Comparison of ENCODE assay signal across 28 cellular contexts in the genomic region with DNA sequence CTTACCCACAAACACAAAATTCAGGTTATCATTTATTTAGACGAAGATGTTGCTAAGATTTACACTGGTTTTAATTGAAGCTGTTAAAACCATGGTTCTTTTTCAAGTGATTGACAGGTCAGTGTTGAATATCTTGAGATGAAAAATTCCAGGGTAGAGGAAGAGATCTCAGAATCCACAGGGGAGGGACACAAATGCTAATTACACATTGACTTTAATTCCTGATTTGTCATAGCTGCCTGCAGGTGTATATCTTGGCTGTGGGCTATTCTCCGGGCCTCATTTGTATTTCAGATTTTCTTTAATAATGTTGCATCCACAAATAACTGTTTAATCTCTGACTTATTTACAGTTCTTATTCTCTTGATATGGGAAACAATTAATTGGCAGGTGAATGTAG.
"Had no signal": no experiment of that assay in that cellular context is flagged by ENCODE, and none has a peak within 500 bp of the region (broad histone marks: within the 10 kb centered on the region; RNA-seq: fewer than 3 reads in every experiment).

No MANE protein-coding gene starts in this region.

- H3K27me3 Mint-ChIP-seq: activated B cell treated with CpG ODN at 0.5 μM for 24 hours; activated CD8-positive, alpha-beta T cell treated with anti-CD3 and anti-CD28 coated beads for 36 hours; activated naive CD8-positive, alpha-beta T cell; activated T-helper 17 cell treated with anti-CD3 and anti-CD28 coated beads, Interleukin-2, amount 50 U/mL, for 72 hours; central memory CD8-positive, alpha-beta T cell had no signal

- H3K27ac ChIP-seq: brain microvascular endothelial cell, colonic mucosa, esophagus muscularis mucosa, foreskin keratinocyte, gastrocnemius medialis, heart right ventricle, VCaP had no signal

- ATAC-seq: activated CD4-positive, CD25-positive, alpha-beta regulatory T cell treated with anti-CD3 and anti-CD28 coated beads, Interleukin-2, amount 50 U/mL, for 24 hours; activated CD8-positive, alpha-beta T cell treated with anti-CD3 and anti-CD28 coated beads for 36 hours; activated T-cell treated with anti-CD3 and anti-CD28 coated beads, Interleukin-2, amount 50 U/mL, for 4 hours; activated T-helper 17 cell treated with anti-CD3 and anti-CD28 coated beads, Interleukin-2, amount 50 U/mL, for 72 hours; foreskin keratinocyte; gastrocnemius medialis; heart right ventricle had no signal

- DNase-seq: activated B cell treated with CpG ODN at 0.5 μM for 24 hours; activated CD4-positive, alpha-beta T cell treated with anti-CD3 and anti-CD28 coated beads for 48 hours; activated CD4-positive, alpha-beta T cell treated with anti-CD3 and anti-CD28 coated beads, Interleukin-2, amount 50 U/mL, for 1 hour; activated CD4-positive, alpha-beta T cell treated with anti-CD3 and anti-CD28 coated beads, Interleukin-2, amount 50 U/mL, for 48 hours; activated CD8-positive, alpha-beta memory T cell treated with anti-CD3 and anti-CD28 coated beads for 24 hours; activated CD8-positive, alpha-beta T cell treated with anti-CD3 and anti-CD28 coated beads for 36 hours; activated effector memory CD4-positive, alpha-beta T cell treated with Interleukin-2 at 50 U/mL for 16 hours; activated gamma-delta T cell treated with Interleukin-2 at 50 U/mL for 16 hours; activated naive CD4-positive, alpha-beta T cell treated with anti-CD3 and anti-CD28 coated beads, Interleukin-2, amount 50 U/mL, for 16 hours; activated naive CD4-positive, alpha-beta T cell treated with Interleukin-2 at 50 U/mL for 16 hours; activated T-cell treated with anti-CD3 and anti-CD28 coated beads, Interleukin-2, amount 50 U/mL, for 4 hours; amniotic stem cell; anterior cingulate cortex; brain microvascular endothelial cell; colonic mucosa; dorsolateral prefrontal cortex; effector memory CD4-positive, alpha-beta T cell; erythroblast; foreskin keratinocyte; gastrocnemius medialis; heart right ventricle; T-helper 2 cell had no signal

- H3K4me3 ChIP-seq: colonic mucosa, dorsolateral prefrontal cortex, esophagus muscularis mucosa, gastrocnemius medialis, heart right ventricle had no signal

- H3K27me3 ChIP-seq: brain microvascular endothelial cell, colonic mucosa, dorsolateral prefrontal cortex, esophagus muscularis mucosa, foreskin keratinocyte, gastrocnemius medialis, heart right ventricle had no signal

- H3K36me3 ChIP-seq: colonic mucosa, esophagus muscularis mucosa, gastrocnemius medialis had no signal

- H3K4me3 Mint-ChIP-seq: activated B cell treated with CpG ODN at 0.5 μM for 24 hours; activated CD8-positive, alpha-beta T cell treated with anti-CD3 and anti-CD28 coated beads for 36 hours; activated naive CD8-positive, alpha-beta T cell; activated T-cell treated with anti-CD3 and anti-CD28 coated beads, Interleukin-2, amount 50 U/mL, for 4 hours; activated T-helper 17 cell treated with anti-CD3 and anti-CD28 coated beads, Interleukin-2, amount 50 U/mL, for 72 hours; central memory CD8-positive, alpha-beta T cell had no signal

- H3K4me1 ChIP-seq: colonic mucosa, foreskin keratinocyte had no signal

- H3K27ac Mint-ChIP-seq: activated B cell treated with CpG ODN at 0.5 μM for 24 hours; activated CD8-positive, alpha-beta T cell treated with anti-CD3 and anti-CD28 coated beads for 36 hours; activated naive CD8-positive, alpha-beta T cell had no signal

- H3K9me3 ChIP-seq: colonic mucosa, esophagus muscularis mucosa, gastrocnemius medialis had no signal
